ENCODE assay signal across 1 cellular context in genomic region chr7:420142-421055, GRCh38.
TF ChIP-seq lines count a peak whose summit lies in the region.

No MANE protein-coding gene starts in this region.

TF ChIP-seq in HepG2, 621 proteins besides CTCF, POLR2A, EP300 and RAD21:
- TF ChIP-seq HNF1A (IDR thresholded peaks at IDR 0.05; ENCODE audit: low read depth) (no peak), HNF1A (CRISPR knock-in tag; IDR thresholded peaks at IDR 0.05; ENCODE audit: borderline replicate concordance) (no peak), ZBTB26 (CRISPR knock-in tag; IDR thresholded peaks at IDR 0.05; ENCODE audit: borderline replicate concordance) (no peak), ZFP1 (CRISPR knock-in tag; IDR thresholded peaks at IDR 0.05) (no peak), ZNF704 (CRISPR knock-in tag; IDR thresholded peaks at IDR 0.05; ENCODE audit: borderline replicate concordance) (no peak), SCMH1 (CRISPR knock-in tag; IDR thresholded peaks at IDR 0.05; ENCODE audit: borderline replicate concordance) (no peak), ZNF572 (CRISPR knock-in tag; IDR thresholded peaks at IDR 0.05) (no peak), FOXA1 (IDR thresholded peaks at IDR 0.05) (no peak), FOXA1 (CRISPR knock-in tag; IDR thresholded peaks at IDR 0.05) (no peak), TBP (CRISPR knock-in tag; IDR thresholded peaks at IDR 0.05) (no peak), SNAPC4 (CRISPR knock-in tag; IDR thresholded peaks at IDR 0.05) (no peak), ZNF121 (CRISPR knock-in tag; IDR thresholded peaks at IDR 0.05) (no peak)
